Comparison of ENCODE assay signal across 14 cellular contexts in the genomic region with DNA sequence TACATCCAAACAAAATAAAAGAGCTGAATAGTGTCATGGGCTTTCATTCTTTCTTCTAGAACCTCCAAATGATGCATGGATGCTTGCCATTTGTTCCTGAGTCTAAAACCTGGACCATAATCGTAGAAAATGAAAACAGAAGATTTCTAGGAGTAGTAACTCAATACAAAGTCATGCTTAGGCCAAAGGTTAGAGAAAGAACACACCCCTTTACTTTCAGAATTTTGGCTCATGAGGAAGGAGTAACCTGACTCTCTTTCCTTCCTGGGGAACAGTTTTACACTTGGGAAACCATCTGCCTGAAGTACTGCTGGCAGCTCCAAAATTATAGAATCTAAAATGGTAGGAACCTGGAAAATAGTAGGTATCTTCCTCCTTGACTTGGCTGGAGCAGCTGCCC.
A peak's percentile ranks its signal among the peaks of the same experiment; 100 is the strongest.
DNase-seq lines count a peak whose midpoint lies in the region; ATAC-seq, FAIRE-seq and TF ChIP-seq lines count a peak whose summit lies in the region.
"Had no signal": no experiment of that assay in that cellular context is flagged by ENCODE, and none has a peak within 500 bp of the region (broad histone marks: within the 10 kb centered on the region; RNA-seq: fewer than 3 reads in every experiment).

No MANE protein-coding gene starts in this region.

- H3K27me3 Mint-ChIP-seq in GM23338 (ENCODE audit: insufficient read depth, low read depth, poor library complexity), result no peaks in the 10 kb centered on the region
- H3K27me3 Mint-ChIP-seq: stimulated activated naive CD8-positive, alpha-beta T cell treated with anti-CD3 and anti-CD28 coated beads, Interleukin-15, amount 100 ng/mL, for 72 hours had no signal

- H3K27me3 ChIP-seq in GM23338 (ENCODE audit: insufficient read depth) (no peaks in the 10 kb centered on the region), PC-3 (ENCODE audit: low read length) (no peaks in the 10 kb centered on the region), endothelial cell of umbilical vein (ENCODE audit: control insufficient read depth in 2 of 2, insufficient read depth in 2 of 2, low read length in 2 of 2) (no peaks in the 10 kb centered on the region), small intestine (ENCODE audit: control insufficient read depth in 2 of 2, insufficient read depth in 2 of 2, low read length in 2 of 2) (no peaks in the 10 kb centered on the region)

- 19 to 57% (median 33%) methylated on average over 1 of the region's 1 CpG for WGBS in small intestine, 3 donors

- H3K36me3 Mint-ChIP-seq in GM23338 (ENCODE audit: low read depth), result no peaks in the 10 kb centered on the region

- H3K27ac ChIP-seq in GM23338 (ENCODE audit: low read depth) (no peak overlapping the region), PC-3 (ENCODE audit: low read length) (peak overlapping the region; percentile 89), endothelial cell of umbilical vein (ENCODE audit: insufficient read depth, low read depth, low read length) (peak overlapping the region; percentile 90), small intestine (ENCODE audit: low read depth in 1 of 2, low read length in 1 of 2) (peak overlapping the region in 1 of 2 donors; percentile 4)
- H3K27ac ChIP-seq: neutrophil had no signal

- dilution Hi-C loops in endothelial cell of umbilical vein (cut with MboI; ENCODE audit: extremely low pct_ligation_motif_present, low sequenced_read_pairs), result no loop called here

- CTCF ChIA-PET in PC-3 (lab: Charles Lee) (interaction anchor here (0.5 to 2.2 kb wide), 9 partner anchors 15 to 381 kb away, joined by 3 to 10 read pairs (median 4); no protein-coding TSS in a partner anchor), endothelial cell of umbilical vein (lab: Charles Lee) (interaction anchor here (1.0 to 20.0 kb wide), 8 partner anchors 8 to 91 kb away, joined by 3 to 289 read pairs (median 4); no protein-coding TSS in a partner anchor)

- H3K27ac Mint-ChIP-seq in GM23338, result no peak overlapping the region
- H3K27ac Mint-ChIP-seq: stimulated activated naive CD8-positive, alpha-beta T cell treated with anti-CD3 and anti-CD28 coated beads, Interleukin-15, amount 100 ng/mL, for 72 hours had no signal

- peaks cover 30% of the 10 kb centered on the region for H3K4me1 Mint-ChIP-seq in GM23338

- H3K36me3 ChIP-seq in GM23338 (ENCODE audit: insufficient read depth) (no peaks in the 10 kb centered on the region), PC-3 (ENCODE audit: low read depth, low read length) (no peaks in the 10 kb centered on the region), endothelial cell of umbilical vein (ENCODE audit: control insufficient read depth in 2 of 2, extremely low read depth in 1 of 2, insufficient read depth in 2 of 2, low read length in 2 of 2) (no peaks in the 10 kb centered on the region), small intestine (ENCODE audit: control insufficient read depth in 2 of 2, insufficient read depth in 2 of 2, low read length in 2 of 2) (no peaks in the 10 kb centered on the region)
- H3K36me3 ChIP-seq: neutrophil had no signal

- H3K4me1 ChIP-seq in GM23338 (ENCODE audit: insufficient read depth), result peaks cover 4% of the 10 kb centered on the region; the same call in 1 of the 2 replicates
- H3K4me1 ChIP-seq in PC-3 (ENCODE audit: insufficient read depth, low read length), result peaks cover 75% of the 10 kb centered on the region
- peaks cover 68% of the 10 kb centered on the region for H3K4me1 ChIP-seq in endothelial cell of umbilical vein (ENCODE audit: control insufficient read depth, extremely low read depth, insufficient read depth, low read length)
- no peaks in the 10 kb centered on the region for H3K4me1 ChIP-seq in small intestine (ENCODE audit: control insufficient read depth in 2 of 2, insufficient read depth in 1 of 2, low read depth in 1 of 2, low read length in 1 of 2)

- intact Hi-C loops in PC-3 (cut with micrococcal nuclease), result loop anchor here (1.0 to 10.0 kb wide), 2 partner anchors 14 to 220 kb away; no protein-coding TSS in a partner anchor
- intact Hi-C loops in endothelial cell of umbilical vein (cut with micrococcal nuclease), result loop anchor here (1.0 to 10.0 kb wide), 8 partner anchors 9 to 220 kb away; a partner anchor contains a TSS

- no peak for TF ChIP-seq POLR2A in endothelial cell of umbilical vein (IDR thresholded peaks at IDR 0.05; ENCODE audit: low read depth, low read length)

- H3K9ac ChIP-seq in PC-3 (ENCODE audit: low read length) (peak overlapping the region; percentile 61), endothelial cell of umbilical vein (replicated peaks; ENCODE audit: extremely low read depth, insufficient read depth, low read length) (peak overlapping the region; percentile 73)

- POLR2A ChIA-PET in PC-3 (lab: Charles Lee; ENCODE audit: unreplicated experiment), result interaction anchor here (0.6 kb wide), 3 partner anchors 18 to 144 kb away, joined by 3 to 10 read pairs (median 4); no protein-coding TSS in a partner anchor
- POLR2A ChIA-PET in endothelial cell of umbilical vein (lab: Charles Lee), result interaction anchor here (1.1 to 2.0 kb wide), 2 partner anchors 10 to 15 kb away, joined by 4 to 5 read pairs; no protein-coding TSS in a partner anchor

- no peak for DNase-seq in GM23338 (ENCODE audit: low spot score)
- DNase-seq in PC-3, result peak; percentile 81
- no peak for DNase-seq in endothelial cell of umbilical vein (ENCODE audit: low read depth, low spot score)
- DNase-seq in small intestine, result peak; percentile 18
- DNase-seq in NCI-H1092 treated with DMSO at 0.1 percent for 48 hours (lab: John Stamatoyannopoulos, UW), result no peak
- DNase-seq: activated CD4-positive, alpha-beta T cell treated with anti-CD3 and anti-CD28 coated beads for 4 hours; activated T-cell treated with anti-CD3 and anti-CD28 coated beads, Interleukin-2, amount 50 U/mL, for 4 hours; NCI-H1105; NCI-H446 treated with DMSO at 0.1 percent for 48 hours; stimulated activated naive CD8-positive, alpha-beta T cell treated with anti-CD3 and anti-CD28 coated beads, Interleukin-15, amount 100 ng/mL, for 72 hours had no signal

- no peak for FAIRE-seq in endothelial cell of umbilical vein (lab: Jason Lieb, UNC)
- no peak for FAIRE-seq in small intestine (lab: Jason Lieb, UNC)

- TF ChIP-seq CTCF in GM23338 (conservative IDR thresholded peaks at IDR 0.05; ENCODE audit: low read depth in 2 of 2) (no peak), PC-3 (conservative IDR thresholded peaks at IDR 0.05; ENCODE audit: low read depth, low read length) (no peak), endothelial cell of umbilical vein (IDR thresholded peaks at IDR 0.05; ENCODE audit: extremely low read depth in 1 of 2, insufficient read depth in 1 of 2, low read depth in 1 of 2, low read length in 2 of 2) (no peak)

- no peaks in the 10 kb centered on the region for H3K9me3 Mint-ChIP-seq in GM23338
- H3K9me3 Mint-ChIP-seq: activated T-cell treated with anti-CD3 and anti-CD28 coated beads, Interleukin-2, amount 50 U/mL, for 4 hours; stimulated activated naive CD8-positive, alpha-beta T cell treated with anti-CD3 and anti-CD28 coated beads, Interleukin-15, amount 100 ng/mL, for 72 hours; T-helper 1 cell treated with Interleukin-12 subunit alpha and Interleukin-12 subunit beta and Interleukin-4 antibody, amounts not matched to agents 30 μg/mL and 1 μg/mL, for 36 hours had no signal

- TSS peak; percentile 76 for BruUV-seq in PC-3 (replicated peaks; lab: Mats Ljungman, UMichigan)
- TSS peak; percentile 26 for BruUV-seq in endothelial cell of umbilical vein (replicated peaks; lab: Mats Ljungman, UMichigan)

- H3K9me3 ChIP-seq in PC-3 (ENCODE audit: low read length) (no peaks in the 10 kb centered on the region), endothelial cell of umbilical vein (replicated peaks; ENCODE audit: control insufficient read depth, insufficient read depth, low read length) (no peaks in the 10 kb centered on the region), small intestine (ENCODE audit: control insufficient read depth, low read depth) (no peaks in the 10 kb centered on the region)
- H3K9me3 ChIP-seq: neutrophil had no signal

- H3K4me3 Mint-ChIP-seq in GM23338, result no peak overlapping the region
- H3K4me3 Mint-ChIP-seq: activated T-cell treated with anti-CD3 and anti-CD28 coated beads, Interleukin-2, amount 50 U/mL, for 4 hours; stimulated activated naive CD8-positive, alpha-beta T cell treated with anti-CD3 and anti-CD28 coated beads, Interleukin-15, amount 100 ng/mL, for 72 hours; T-helper 1 cell treated with Interleukin-12 subunit alpha and Interleukin-12 subunit beta and Interleukin-4 antibody, amounts not matched to agents 30 μg/mL and 1 μg/mL, for 36 hours had no signal

- no peaks in the 10 kb centered on the region for H3K79me2 ChIP-seq in GM23338 (replicated peaks; ENCODE audit: insufficient read depth)
- no peaks in the 10 kb centered on the region for H3K79me2 ChIP-seq in PC-3 (ENCODE audit: low read length)
- H3K79me2 ChIP-seq in endothelial cell of umbilical vein (ENCODE audit: control insufficient read depth, insufficient read depth, low read length), result no peaks in the 10 kb centered on the region

- H4K20me1 ChIP-seq in GM23338 (replicated peaks; ENCODE audit: insufficient read depth) (no peaks in the 10 kb centered on the region), PC-3 (ENCODE audit: low read length) (no peaks in the 10 kb centered on the region), endothelial cell of umbilical vein (replicated peaks; ENCODE audit: control insufficient read depth, extremely low read depth, insufficient read depth, low read length) (no peaks in the 10 kb centered on the region)

- peak overlapping the region; percentile 44 for H2AFZ ChIP-seq in GM23338
- H2AFZ ChIP-seq in PC-3 (ENCODE audit: low read length), result peak overlapping the region; percentile 2
- no peak overlapping the region for H2AFZ ChIP-seq in endothelial cell of umbilical vein (ENCODE audit: low read depth, low read length)

- H3K9me1 ChIP-seq in endothelial cell of umbilical vein (replicated peaks; ENCODE audit: control insufficient read depth, extremely low read depth, insufficient read depth, low read length), result no peaks in the 10 kb centered on the region

- ATAC-seq in GM23338 (peak; percentile 36; the same call in 2 of the 3 replicates), PC-3 (peak; percentile 30), GM21619 (IDR thresholded peaks at IDR 0.05; ENCODE audit: unreplicated experiment) (no peak), GM21367 (IDR thresholded peaks at IDR 0.05; ENCODE audit: unreplicated experiment) (no peak)
- ATAC-seq: activated T-cell treated with anti-CD3 and anti-CD28 coated beads, Interleukin-2, amount 50 U/mL, for 4 hours; stimulated activated naive CD8-positive, alpha-beta T cell treated with anti-CD3 and anti-CD28 coated beads, Interleukin-15, amount 100 ng/mL, for 72 hours had no signal

- H3F3A ChIP-seq in GM23338 (replicated peaks; ENCODE audit: low read depth), result no peaks in the 10 kb centered on the region
- H3F3A ChIP-seq in PC-3 (ENCODE audit: low read length, unreplicated experiment), result peaks cover 16% of the 10 kb centered on the region

- no peaks in the 10 kb centered on the region for H3K9me2 ChIP-seq in GM23338 (ENCODE audit: insufficient read depth)
- no peaks in the 10 kb centered on the region for H3K9me2 ChIP-seq in PC-3 (replicated peaks; ENCODE audit: low read length)

- H3K4me3 ChIP-seq in GM23338 (no peak overlapping the region), PC-3 (ENCODE audit: low read length) (peak overlapping the region; percentile 29; the same call in 1 of the 2 replicates), endothelial cell of umbilical vein (replicated peaks in 1 of 3; ENCODE audit: insufficient read depth in 1 of 3, low read depth in 1 of 3, low read length in 3 of 3) (peak overlapping the region in 1 of 3 experiments; percentile 12), small intestine (ENCODE audit: low read depth in 1 of 2, low read length in 2 of 2) (no peak overlapping the region)

- H3K4me2 ChIP-seq in GM23338 (no peak overlapping the region), PC-3 (ENCODE audit: low read length) (peak overlapping the region; percentile 69), endothelial cell of umbilical vein (ENCODE audit: insufficient read depth, low read length) (peak overlapping the region; percentile 72)

Comparison
In these comparisons a context has a peak if more than half of its experiments do, and no peak if none do; other contexts are left out.
1. ATAC-seq: peak in GM23338 (single experiment) and PC-3 (single experiment); none in GM21619 (single experiment) and GM21367 (single experiment).
2. DNase-seq: peak in PC-3 (single experiment) and small intestine (single experiment); none in GM23338 (single experiment), endothelial cell of umbilical vein (single experiment) and NCI-H1092 treated with DMSO at 0.1 percent for 48 hours (single experiment).